ENCODE assay signal across 9 cellular contexts in the genomic region with DNA sequence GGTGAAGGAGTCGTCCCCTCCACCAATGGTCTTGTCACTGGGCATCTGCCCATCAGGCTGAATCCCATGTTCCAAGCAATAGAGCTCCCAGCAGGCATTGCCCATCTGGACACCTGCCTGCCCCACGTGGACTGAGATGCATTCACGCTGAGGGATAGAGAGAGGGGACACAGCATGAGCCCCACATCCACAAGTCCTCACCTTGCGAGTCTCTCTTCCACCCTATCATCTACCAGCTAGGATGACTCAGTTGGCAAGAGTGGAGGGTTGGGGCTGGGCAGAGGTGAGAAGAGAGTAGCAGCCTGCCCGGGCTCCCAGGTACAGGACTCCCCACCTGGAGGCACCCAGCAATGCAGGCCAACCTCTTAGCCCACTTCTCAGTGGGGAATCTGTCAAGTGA. TPM values are rescaled to one million over a fixed set of nuclear protein-coding genes. Genes with fewer than 3 reads are reported as not detected.
DNase-seq lines count a peak whose midpoint lies in the region; ATAC-seq and TF ChIP-seq lines count a peak whose summit lies in the region.
"Had no signal": no experiment of that assay in that cellular context is flagged by ENCODE, and none has a peak within 500 bp of the region (broad histone marks: within the 10 kb centered on the region; RNA-seq: fewer than 3 reads in every experiment).

No MANE protein-coding gene starts in this region.

- peak; percentile 59 for DNase-seq in activated CD4-positive, alpha-beta T cell treated with anti-CD3 and anti-CD28 coated beads for 36 hours
- DNase-seq in activated CD4-positive, alpha-beta T cell treated with anti-CD3 and anti-CD28 coated beads for 1 hour: no peak
- peak; percentile 61 for DNase-seq in activated CD8-positive, alpha-beta memory T cell treated with anti-CD3 and anti-CD28 coated beads, Interleukin-2, amount 50 U/mL, for 48 hours
- DNase-seq in thoracic aorta (ENCODE audit: low spot score) (no peak), NCI-H82 (lab: John Stamatoyannopoulos, UW) (no peak), NCI-H774 (lab: John Stamatoyannopoulos, UW) (no peak), GM13977 (ENCODE audit: low spot score) (no peak)

- in situ Hi-C loops in GM13977 (cut with MboI; ENCODE audit: low pct_unique_long_range_greater_than_20kb, low sequenced_read_pairs, unreplicated experiment): no loop called here

- peaks cover 10% of the 10 kb centered on the region for H3K4me1 ChIP-seq in iPS-18a (ENCODE audit: control insufficient read depth, low read depth, low read length)
- H3K4me1 ChIP-seq in thoracic aorta (ENCODE audit: control insufficient read depth in 1 of 2, low read depth in 2 of 2): peaks cover 37 to 69% of the 10 kb centered on the region in 2 donors

- H3K27ac ChIP-seq in iPS-18a (ENCODE audit: low read length) (no peak overlapping the region), thoracic aorta (peak overlapping the region; percentile 88 to 95)

- POLR2A ChIA-PET in activated CD4-positive, alpha-beta T cell treated with anti-CD3 and anti-CD28 coated beads for 36 hours (lab: Charles Lee): interaction anchor here (0.8 to 4.5 kb wide), 5 partner anchors 22 to 75 kb away, joined by 3 to 24 read pairs (median 4); a partner anchor contains a TSS

- no peak for ATAC-seq in activated CD4-positive, alpha-beta T cell treated with anti-CD3 and anti-CD28 coated beads for 36 hours
- ATAC-seq in thoracic aorta (ENCODE audit: insufficient number of reproducible peaks, low FRiP score, low read depth): no peak

- H3K36me3 Mint-ChIP-seq in activated CD4-positive, alpha-beta T cell treated with anti-CD3 and anti-CD28 coated beads for 36 hours (ENCODE audit: low read depth): peaks cover 53% of the 10 kb centered on the region

- H3K36me3 ChIP-seq in iPS-18a (ENCODE audit: control insufficient read depth, low read depth, low read length) (peaks cover 12% of the 10 kb centered on the region), thoracic aorta (peaks cover 7% of the 10 kb centered on the region)

- H3K27me3 ChIP-seq in iPS-18a (ENCODE audit: control insufficient read depth, insufficient read depth, low read length): peaks cover 59% of the 10 kb centered on the region
- H3K27me3 ChIP-seq in thoracic aorta (replicated peaks; ENCODE audit: insufficient read depth): no peaks in the 10 kb centered on the region

- no peak overlapping the region for H3K9ac ChIP-seq in iPS-18a (ENCODE audit: low read length)

- peaks cover 71% of the 10 kb centered on the region for H3K4me1 Mint-ChIP-seq in activated CD4-positive, alpha-beta T cell treated with anti-CD3 and anti-CD28 coated beads for 36 hours

- H3K27ac Mint-ChIP-seq in activated CD4-positive, alpha-beta T cell treated with anti-CD3 and anti-CD28 coated beads for 36 hours: peak overlapping the region; percentile 93

- intact Hi-C loops in activated CD4-positive, alpha-beta T cell treated with anti-CD3 and anti-CD28 coated beads for 36 hours (cut with DNase I, micrococcal nuclease): loop anchor here (2.0 to 10.0 kb wide), 4 partner anchors 43 to 345 kb away; a partner anchor contains a TSS

- CTCF ChIA-PET in activated CD4-positive, alpha-beta T cell treated with anti-CD3 and anti-CD28 coated beads for 36 hours (lab: Charles Lee): interaction anchor here (0.8 to 6.2 kb wide), 11 partner anchors 12 to 354 kb away, joined by 3 to 68 read pairs (median 3); a partner anchor contains a TSS

- H3K27me3 Mint-ChIP-seq in activated CD4-positive, alpha-beta T cell treated with anti-CD3 and anti-CD28 coated beads for 36 hours: no peaks in the 10 kb centered on the region

- peak overlapping the region; percentile 89 for H3K4me3 Mint-ChIP-seq in activated CD4-positive, alpha-beta T cell treated with anti-CD3 and anti-CD28 coated beads for 36 hours

- no peaks in the 10 kb centered on the region for H3K9me3 Mint-ChIP-seq in activated CD4-positive, alpha-beta T cell treated with anti-CD3 and anti-CD28 coated beads for 36 hours (ENCODE audit: low read depth)

- no peaks in the 10 kb centered on the region for H3K9me3 ChIP-seq in iPS-18a (ENCODE audit: control insufficient read depth, low read depth, low read length)
- H3K9me3 ChIP-seq in thoracic aorta: no peaks in the 10 kb centered on the region

- H3K4me3 ChIP-seq in iPS-18a (ENCODE audit: low read length) (peak overlapping the region; percentile 62), thoracic aorta (peak overlapping the region; percentile 76)

- TF ChIP-seq CTCF in thoracic aorta (IDR thresholded peaks at IDR 0.05) (no peak), GM13977 (IDR thresholded peaks at IDR 0.05; ENCODE audit: extremely low read depth, insufficient read depth, missing control alignments) (no peak)

RNA-seq across cellular contexts. Expression of a gene that starts 1.0 kb away (rescaled TPM):
- not detected for total RNA-seq in activated CD4-positive, alpha-beta T cell treated with anti-CD3 and anti-CD28 coated beads for 36 hours
- total RNA-seq in thoracic aorta: not detected
- total RNA-seq: dermis microvascular lymphatic vessel endothelial cell had no signal

RNA-seq across cellular contexts. Expression of a gene that starts 1.6 kb away (rescaled TPM):
- 100 to 1,000 TPM; 210 to 369 TPM for total RNA-seq in activated CD4-positive, alpha-beta T cell treated with anti-CD3 and anti-CD28 coated beads for 36 hours
- 10 to 100 TPM; 20.4 to 84.6 TPM for total RNA-seq in thoracic aorta

RNA-seq across cellular contexts. Expression of a gene that starts 6.8 kb away (rescaled TPM):
- total RNA-seq in activated CD4-positive, alpha-beta T cell treated with anti-CD3 and anti-CD28 coated beads for 36 hours: 10 to 100 TPM; 34.3 to 35.4 TPM
- total RNA-seq in thoracic aorta: 10 to 100 TPM; 10.7 to 11.7 TPM

RNA-seq across cellular contexts. Expression of a gene that starts 6.8 kb away (rescaled TPM):
- 1 to 10 TPM; 2.7 to 4.2 TPM for total RNA-seq in activated CD4-positive, alpha-beta T cell treated with anti-CD3 and anti-CD28 coated beads for 36 hours
- total RNA-seq in thoracic aorta: 10 to 100 TPM in 1 of 2 donors, 1 to 10 TPM in 1; 9.1 to 13.7 TPM

RNA-seq across cellular contexts. Expression of a gene that starts 22.5 kb away (rescaled TPM):
- 100 to 1,000 TPM; 140 to 166 TPM for total RNA-seq in activated CD4-positive, alpha-beta T cell treated with anti-CD3 and anti-CD28 coated beads for 36 hours
- total RNA-seq in thoracic aorta: 10 to 100 TPM; 69.7 to 72.6 TPM

Comparison
In these comparisons a context has a peak if more than half of its experiments do, and no peak if none do; other contexts are left out.
1. DNase-seq: peak in activated CD4-positive, alpha-beta T cell treated with anti-CD3 and anti-CD28 coated beads for 36 hours (single experiment) and activated CD8-positive, alpha-beta memory T cell treated with anti-CD3 and anti-CD28 coated beads, Interleukin-2, amount 50 U/mL, for 48 hours (single experiment); none in activated CD4-positive, alpha-beta T cell treated with anti-CD3 and anti-CD28 coated beads for 1 hour (single experiment), thoracic aorta (single experiment), NCI-H82 (single experiment), NCI-H774 (single experiment) and GM13977 (single experiment).